8 cellular contexts compared by ENCODE assay signal in genomic region chr16:30609002-30609927, GRCh38. TPM values are rescaled to one million over a fixed set of nuclear protein-coding genes. Genes with fewer than 3 reads are reported as not detected.
A peak's percentile ranks its signal among the peaks of the same experiment; 100 is the strongest.
DNase-seq lines count a peak whose midpoint lies in the region; ATAC-seq and TF ChIP-seq lines count a peak whose summit lies in the region.

No MANE protein-coding gene starts in this region.

- H3K4me1 Mint-ChIP-seq in CD8-positive, alpha-beta T cell (ENCODE audit: low read depth), result peaks cover 24% of the 10 kb centered on the region

- intact Hi-C loops in CD8-positive, alpha-beta T cell (cut with DNase I, micrococcal nuclease), result no loop called here

- H3K36me3 ChIP-seq in CD8-positive, alpha-beta T cell (ENCODE audit: insufficient read depth, low read length), result peaks cover 6% of the 10 kb centered on the region
- H3K36me3 ChIP-seq in WERI-Rb-1, result peaks cover 47% of the 10 kb centered on the region

- peak overlapping the region; percentile 95 for H3K4me3 Mint-ChIP-seq in CD8-positive, alpha-beta T cell

- ATAC-seq in CD8-positive, alpha-beta T cell, result peak; percentile 40
- peak; percentile 29 for ATAC-seq in GM19452 (IDR thresholded peaks at IDR 0.05; ENCODE audit: unreplicated experiment)

- peak overlapping the region; percentile 98 for H3K27ac Mint-ChIP-seq in CD8-positive, alpha-beta T cell

- no peaks in the 10 kb centered on the region for H3K27me3 Mint-ChIP-seq in CD8-positive, alpha-beta T cell (ENCODE audit: low read depth)

- H3K27ac ChIP-seq in CD8-positive, alpha-beta T cell (ENCODE audit: low read depth, low read length), result peak overlapping the region; percentile 93
- H3K27ac ChIP-seq in WERI-Rb-1 (peak overlapping the region; percentile 99), cingulate gyrus (ENCODE audit: low read depth, low read length) (peak overlapping the region; percentile 95)

- peak in 6 of 7 experiments; percentile 5 to 70 (median 38) for DNase-seq in CD8-positive, alpha-beta T cell
- DNase-seq in HUDEP-2 (lab: John Stamatoyannopoulos, UW; ENCODE audit: unreplicated experiment in 76 of 76) (peak in 56 of 76 experiments; percentile 9 to 76 (median 46)), WERI-Rb-1 (peak; percentile 50), left kidney (ENCODE audit: low read depth, low spot score) (peak; percentile 76), H4 (ENCODE audit: low spot score) (no peak)
- DNase-seq in stimulated activated CD4-positive, alpha-beta T cell treated with anti-CD3 and anti-CD28 coated beads, Interleukin-4, amount 100 ng/mL, for 48 hours (ENCODE audit: low read depth in 2 of 2), result peak; percentile 19 to 23

- peak overlapping the region; percentile 69 for H3K4me3 ChIP-seq in CD8-positive, alpha-beta T cell (ENCODE audit: low read depth, low read length)
- peak overlapping the region; percentile 99 for H3K4me3 ChIP-seq in WERI-Rb-1 (ENCODE audit: low read depth, low read length)

- peaks cover 34% of the 10 kb centered on the region for H3K36me3 Mint-ChIP-seq in CD8-positive, alpha-beta T cell

- CTCF ChIA-PET in CD8-positive, alpha-beta T cell (lab: Charles Lee), result interaction anchor here (0.7 to 5.0 kb wide), 8 partner anchors 10 to 180 kb away, joined by 3 to 28 read pairs (median 4); partner anchors contain the start of gene DCTPP1

- H3K9me3 Mint-ChIP-seq in CD8-positive, alpha-beta T cell, result no peaks in the 10 kb centered on the region

- no peaks in the 10 kb centered on the region for H3K9me3 ChIP-seq in CD8-positive, alpha-beta T cell (ENCODE audit: low read length)
- no peaks in the 10 kb centered on the region for H3K9me3 ChIP-seq in WERI-Rb-1 (ENCODE audit: severe bottlenecking)

- no peaks in the 10 kb centered on the region for H3K27me3 ChIP-seq in CD8-positive, alpha-beta T cell (ENCODE audit: insufficient read depth, low read length)
- no peaks in the 10 kb centered on the region for H3K27me3 ChIP-seq in WERI-Rb-1 (ENCODE audit: insufficient read depth, low read depth, severe bottlenecking)

- no peak for TF ChIP-seq CTCF in CD8-positive, alpha-beta T cell (IDR thresholded peaks at IDR 0.05)
- no peak for TF ChIP-seq CTCF in WERI-Rb-1 (IDR thresholded peaks at IDR 0.05; ENCODE audit: low read depth, low read length)

- H3K4me1 ChIP-seq in CD8-positive, alpha-beta T cell (ENCODE audit: insufficient read depth, low read length), result peaks cover 12% of the 10 kb centered on the region

- POLR2A ChIA-PET in CD8-positive, alpha-beta T cell (lab: Charles Lee), result interaction anchor here (0.6 to 3.4 kb wide), 7 partner anchors 23 to 528 kb away, joined by 3 to 16 read pairs (median 5); partner anchors contain the start of genes DCTPP1, ZNF688, ZNF764 and ZNF785

RNA-seq across cellular contexts. Expression of gene ZNF689, which starts 0.9 kb away (rescaled TPM):
- total RNA-seq in CD8-positive, alpha-beta T cell, result 10 to 100 TPM; 15.6 to 17.5 TPM
- 9.6 TPM in 2 replicates for total RNA-seq in H4 (2014; rRNA removed; shearing (Covaris generic))

RNA-seq across cellular contexts. Expression of gene ZNF785, which starts 23.8 kb away (rescaled TPM):
- 1 to 10 TPM; 5.0 to 6.9 TPM for total RNA-seq in CD8-positive, alpha-beta T cell
- 1.3 and 3.1 TPM in 2 replicates for total RNA-seq in H4 (2014; rRNA removed; shearing (Covaris generic))

RNA-seq across cellular contexts. Expression of gene ZNF688, which starts 37.8 kb away (rescaled TPM):
- total RNA-seq in CD8-positive, alpha-beta T cell, result 1 to 10 TPM; 6.1 to 7.1 TPM
- 3.1 and 6.0 TPM in 2 replicates for total RNA-seq in H4 (2014; rRNA removed; shearing (Covaris generic))

RNA-seq across cellular contexts. Expression of gene PRR14, which starts 41.5 kb away (rescaled TPM):
- total RNA-seq in CD8-positive, alpha-beta T cell, result 10 to 100 TPM; 48.4 to 51.0 TPM
- total RNA-seq in H4 (2014; rRNA removed; shearing (Covaris generic)), result 5.2 and 13.6 TPM in 2 replicates

RNA-seq across cellular contexts. Expression of gene FBRS, which starts 49.0 kb away (rescaled TPM):
- total RNA-seq in CD8-positive, alpha-beta T cell, result 100 to 1,000 TPM; 222 to 224 TPM
- 5.0 and 5.9 TPM in 2 replicates for total RNA-seq in H4 (2014; rRNA removed; shearing (Covaris generic))
